Comparison of ENCODE assay signal across 22 cellular contexts in genomic region chr4:4608214-4608537, GRCh38.
"Had no signal": no experiment of that assay in that cellular context is flagged by ENCODE, and none has a peak within 500 bp of the region (broad histone marks: within the 10 kb centered on the region; RNA-seq: fewer than 3 reads in every experiment).

No MANE protein-coding gene starts in this region.

- DNase-seq: activated gamma-delta T cell treated with Interleukin-2 at 50 U/mL for 16 hours; activated T-cell treated with anti-CD3 and anti-CD28 coated beads, Interleukin-2, amount 50 U/mL, for 1 hour; adrenal gland; brain microvascular endothelial cell; central memory CD4-positive, alpha-beta T cell; effector memory CD8-positive, alpha-beta T cell; glutamatergic neuron; hypothalamus; kidney; lower lobe of right lung; natural killer cell; occipital lobe; posterior cingulate gyrus; small intestine; stimulated activated CD4-positive, alpha-beta T cell treated with anti-CD3 and anti-CD28 coated beads, Interleukin-2, amount 100 ng/mL, for 24 hours; T-helper 9 cell; transverse colon had no signal

- H3K9me3 Mint-ChIP-seq: effector memory CD8-positive, alpha-beta T cell; natural killer cell; stimulated activated memory B cell treated with anti-CD40 and anti-IgM and Interleukin-4, amounts not matched to agents 10 μg/mL and 1 μg/mL and 100 μg/mL, for 72 hours; WTC11 had no signal

- H3K9me3 ChIP-seq: adrenal gland, ascending aorta, esophagus muscularis mucosa, lower lobe of right lung, transverse colon had no signal

- H3K36me3 ChIP-seq: adrenal gland, ascending aorta, brain microvascular endothelial cell, esophagus muscularis mucosa, lower lobe of right lung, transverse colon had no signal

- H3K27me3 ChIP-seq: adrenal gland, ascending aorta, brain microvascular endothelial cell, esophagus muscularis mucosa, transverse colon had no signal

- H3K4me1 Mint-ChIP-seq: natural killer cell; stimulated activated memory B cell treated with anti-CD40 and anti-IgM and Interleukin-4, amounts not matched to agents 10 μg/mL and 1 μg/mL and 100 μg/mL, for 72 hours had no signal

- H3K27me3 Mint-ChIP-seq: activated naive CD8-positive, alpha-beta T cell; effector memory CD8-positive, alpha-beta T cell; stimulated activated memory B cell treated with anti-CD40 and anti-IgM and Interleukin-4, amounts not matched to agents 10 μg/mL and 1 μg/mL and 100 μg/mL, for 72 hours had no signal

- H3K36me3 Mint-ChIP-seq: natural killer cell had no signal

- H3K27ac Mint-ChIP-seq: activated naive CD8-positive, alpha-beta T cell; effector memory CD8-positive, alpha-beta T cell; natural killer cell; stimulated activated memory B cell treated with anti-CD40 and anti-IgM and Interleukin-4, amounts not matched to agents 10 μg/mL and 1 μg/mL and 100 μg/mL, for 72 hours; WTC11 had no signal

- H3K4me1 ChIP-seq: adrenal gland, ascending aorta, esophagus muscularis mucosa, lower lobe of right lung, transverse colon had no signal

- H3K4me3 Mint-ChIP-seq: activated naive CD8-positive, alpha-beta T cell; effector memory CD8-positive, alpha-beta T cell; natural killer cell; stimulated activated memory B cell treated with anti-CD40 and anti-IgM and Interleukin-4, amounts not matched to agents 10 μg/mL and 1 μg/mL and 100 μg/mL, for 72 hours; WTC11 had no signal

- H3K4me3 ChIP-seq: adrenal gland, ascending aorta, esophagus muscularis mucosa, lower lobe of right lung, transverse colon had no signal

- H3K27ac ChIP-seq: adrenal gland, ascending aorta, brain microvascular endothelial cell, esophagus muscularis mucosa, lower lobe of right lung, transverse colon had no signal
